ENCODE assay signal across 17 cellular contexts in the genomic region with DNA sequence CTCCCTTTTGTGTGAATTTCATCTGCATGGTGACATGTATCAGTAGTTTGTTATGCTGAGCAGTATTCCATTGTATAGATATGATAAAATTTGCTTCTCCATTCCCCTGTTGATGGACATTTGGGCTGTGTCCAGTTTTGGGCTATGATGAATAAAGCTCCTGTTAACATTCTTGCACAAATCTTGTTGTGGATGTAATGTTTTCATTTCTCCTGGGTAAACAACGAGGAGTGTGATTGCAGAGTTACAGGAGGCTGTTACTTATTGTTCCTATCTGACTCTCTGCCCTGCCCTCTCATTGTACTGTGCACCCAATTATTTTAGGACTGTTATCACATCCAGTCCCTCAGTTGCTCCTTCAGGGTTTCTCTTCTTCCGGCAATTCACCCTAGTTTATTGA. TPM values are rescaled to one million over a fixed set of nuclear protein-coding genes. Genes with fewer than 3 reads are reported as not detected.
A peak's percentile ranks its signal among the peaks of the same experiment; 100 is the strongest.
DNase-seq lines count a peak whose midpoint lies in the region; ATAC-seq and TF ChIP-seq lines count a peak whose summit lies in the region.
"Had no signal": no experiment of that assay in that cellular context is flagged by ENCODE, and none has a peak within 500 bp of the region (broad histone marks: within the 10 kb centered on the region; RNA-seq: fewer than 3 reads in every experiment).

No MANE protein-coding gene starts in this region.

- H3K27ac ChIP-seq in HEK293 (ENCODE audit: extremely low read depth, low read depth, low read length) (no peak overlapping the region), VCaP (peak overlapping the region; percentile 13), osteoblast (ENCODE audit: low read depth, low read length) (peak overlapping the region; percentile 72)
- H3K27ac ChIP-seq: lower lobe of right lung, parathyroid adenoma had no signal

- no peaks in the 10 kb centered on the region for H3K9me3 ChIP-seq in HEK293 (ENCODE audit: control insufficient read depth, insufficient read depth, low read depth, low read length)
- no peaks in the 10 kb centered on the region for H3K9me3 ChIP-seq in osteoblast (ENCODE audit: low read depth, low read length)
- H3K9me3 ChIP-seq: lower lobe of right lung had no signal

- TF ChIP-seq CTCF in HEK293 (tag by site-specific recombination; IDR thresholded peaks at IDR 0.05) (no peak), VCaP (conservative IDR thresholded peaks at IDR 0.05) (no peak), osteoblast (IDR thresholded peaks at IDR 0.05; ENCODE audit: extremely low read depth, low read depth, low read length) (no peak)

- intact Hi-C loops in left ventricle myocardium superior (cut with micrococcal nuclease): no loop called here

- no peaks in the 10 kb centered on the region for H3K27me3 ChIP-seq in osteoblast (ENCODE audit: insufficient read depth, low read length)

- no peak overlapping the region for H3K4me3 ChIP-seq in HEK293 (ENCODE audit: low read depth, low read length)
- no peak overlapping the region for H3K4me3 ChIP-seq in osteoblast (ENCODE audit: insufficient read depth, low read length)
- H3K4me3 ChIP-seq: GM23338, lower lobe of right lung had no signal

- H3K4me2 ChIP-seq in osteoblast (ENCODE audit: insufficient read depth, low read length): no peak overlapping the region
- H3K4me2 ChIP-seq: GM23338 had no signal

- H3K4me1 ChIP-seq in HEK293 (ENCODE audit: control insufficient read depth, insufficient read depth, low read length) (peaks cover 25% of the 10 kb centered on the region), osteoblast (ENCODE audit: insufficient read depth, low read length) (peaks cover 67% of the 10 kb centered on the region)
- H3K4me1 ChIP-seq: parathyroid adenoma had no signal

- DNase-seq in left ventricle myocardium superior: no peak
- no peak for DNase-seq in osteoblast (ENCODE audit: insufficient read length, low spot score, missing footprints)
- no peak for DNase-seq in NOMO-1 treated with dmso at 0.1 percent for 144 hours (lab: John Stamatoyannopoulos, UW; ENCODE audit: unreplicated experiment)
- DNase-seq: activated CD4-positive, CD25-positive, alpha-beta regulatory T cell treated with anti-CD3 and anti-CD28 coated beads, Interleukin-2, amount 50 U/mL, for 72 hours; activated naive CD8-positive, alpha-beta T cell treated with anti-CD3 and anti-CD28 coated beads for 36 hours; AML-193; erythroblast; lower lobe of right lung; OCI-M1; stimulated activated CD4-positive, alpha-beta T cell treated with anti-CD3 and anti-CD28 coated beads, Interleukin-2, amount 100 ng/mL, for 24 hours had no signal

- peaks cover 99% of the 10 kb centered on the region for H3K79me2 ChIP-seq in osteoblast (ENCODE audit: insufficient read depth, low read length)

- peaks cover 66% of the 10 kb centered on the region for H4K20me1 ChIP-seq in osteoblast (ENCODE audit: insufficient read depth, low read length)

- POLR2A ChIA-PET in HEK293 (lab: Yijun Ruan, JAX): no interaction called here

- CTCF ChIA-PET in HEK293 (lab: Yijun Ruan, JAX): interaction anchor here (0.5 to 2.2 kb wide), 4 partner anchors 14 to 27 kb away, joined by 3 to 18 read pairs (median 4); no protein-coding TSS in a partner anchor

- ATAC-seq in left ventricle myocardium superior: peak; percentile 50
- no peak for ATAC-seq in GM18861 (IDR thresholded peaks at IDR 0.05; ENCODE audit: unreplicated experiment)
- no peak for ATAC-seq in HG02938 (IDR thresholded peaks at IDR 0.05; ENCODE audit: unreplicated experiment)
- ATAC-seq in GM18502 (IDR thresholded peaks at IDR 0.05; ENCODE audit: poor library complexity, unreplicated experiment): no peak
- ATAC-seq: GM23338 had no signal

- no peak overlapping the region for H2AFZ ChIP-seq in osteoblast (ENCODE audit: low read length)
- H2AFZ ChIP-seq: GM23338, parathyroid adenoma had no signal

- no peaks in the 10 kb centered on the region for H3K36me3 ChIP-seq in HEK293 (ENCODE audit: control insufficient read depth in 2 of 2, insufficient read depth in 1 of 2, low read length in 2 of 2)
- no peaks in the 10 kb centered on the region for H3K36me3 ChIP-seq in osteoblast (ENCODE audit: insufficient read depth, low read length)
- H3K36me3 ChIP-seq: lower lobe of right lung had no signal

TF ChIP-seq in HEK293, 187 proteins besides CTCF, POLR2A, EP300 and RAD21:
- no peak for TF ChIP-seq ZNF555 (tag by site-specific recombination; conservative IDR thresholded peaks at IDR 0.05)
- 0 out of 2 replicates have a peak, but pooled peaks have one; percentile 20 for TF ChIP-seq ZBTB17 (tag by site-specific recombination; IDR thresholded peaks at IDR 0.05)
- TF ChIP-seq ZNF248 (tag by site-specific recombination; IDR thresholded peaks at IDR 0.05): no peak
- TF ChIP-seq ZNF549 (tag by site-specific recombination; IDR thresholded peaks at IDR 0.05): no peak
- TF ChIP-seq, protein P1, sequence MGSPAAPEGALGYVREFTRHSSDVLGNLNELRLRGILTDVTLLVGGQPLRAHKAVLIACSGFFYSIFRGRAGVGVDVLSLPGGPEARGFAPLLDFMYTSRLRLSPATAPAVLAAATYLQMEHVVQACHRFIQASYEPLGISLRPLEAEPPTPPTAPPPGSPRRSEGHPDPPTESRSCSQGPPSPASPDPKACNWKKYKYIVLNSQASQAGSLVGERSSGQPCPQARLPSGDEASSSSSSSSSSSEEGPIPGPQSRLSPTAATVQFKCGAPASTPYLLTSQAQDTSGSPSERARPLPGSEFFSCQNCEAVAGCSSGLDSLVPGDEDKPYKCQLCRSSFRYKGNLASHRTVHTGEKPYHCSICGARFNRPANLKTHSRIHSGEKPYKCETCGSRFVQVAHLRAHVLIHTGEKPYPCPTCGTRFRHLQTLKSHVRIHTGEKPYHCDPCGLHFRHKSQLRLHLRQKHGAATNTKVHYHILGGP (tag by site-specific recombination; IDR thresholded peaks at IDR 0.05): no peak
- TF ChIP-seq, protein P2, sequence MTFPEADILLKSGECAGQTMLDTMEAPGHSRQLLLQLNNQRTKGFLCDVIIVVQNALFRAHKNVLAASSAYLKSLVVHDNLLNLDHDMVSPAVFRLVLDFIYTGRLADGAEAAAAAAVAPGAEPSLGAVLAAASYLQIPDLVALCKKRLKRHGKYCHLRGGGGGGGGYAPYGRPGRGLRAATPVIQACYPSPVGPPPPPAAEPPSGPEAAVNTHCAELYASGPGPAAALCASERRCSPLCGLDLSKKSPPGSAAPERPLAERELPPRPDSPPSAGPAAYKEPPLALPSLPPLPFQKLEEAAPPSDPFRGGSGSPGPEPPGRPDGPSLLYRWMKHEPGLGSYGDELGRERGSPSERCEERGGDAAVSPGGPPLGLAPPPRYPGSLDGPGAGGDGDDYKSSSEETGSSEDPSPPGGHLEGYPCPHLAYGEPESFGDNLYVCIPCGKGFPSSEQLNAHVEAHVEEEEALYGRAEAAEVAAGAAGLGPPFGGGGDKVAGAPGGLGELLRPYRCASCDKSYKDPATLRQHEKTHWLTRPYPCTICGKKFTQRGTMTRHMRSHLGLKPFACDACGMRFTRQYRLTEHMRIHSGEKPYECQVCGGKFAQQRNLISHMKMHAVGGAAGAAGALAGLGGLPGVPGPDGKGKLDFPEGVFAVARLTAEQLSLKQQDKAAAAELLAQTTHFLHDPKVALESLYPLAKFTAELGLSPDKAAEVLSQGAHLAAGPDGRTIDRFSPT (tag by site-specific recombination; IDR thresholded peaks at IDR 0.05): no peak
- TF ChIP-seq MZF1 (tag by site-specific recombination; IDR thresholded peaks at IDR 0.05; ENCODE audit: borderline replicate concordance): peak; percentile 64; the same call in 1 of the 2 replicates
- TF ChIP-seq ZNF660 (tag by site-specific recombination; IDR thresholded peaks at IDR 0.05): no peak
- TF ChIP-seq REPIN1 (tag by site-specific recombination; IDR thresholded peaks at IDR 0.05; ENCODE audit: low read depth): no peak
- TF ChIP-seq, protein P3, sequence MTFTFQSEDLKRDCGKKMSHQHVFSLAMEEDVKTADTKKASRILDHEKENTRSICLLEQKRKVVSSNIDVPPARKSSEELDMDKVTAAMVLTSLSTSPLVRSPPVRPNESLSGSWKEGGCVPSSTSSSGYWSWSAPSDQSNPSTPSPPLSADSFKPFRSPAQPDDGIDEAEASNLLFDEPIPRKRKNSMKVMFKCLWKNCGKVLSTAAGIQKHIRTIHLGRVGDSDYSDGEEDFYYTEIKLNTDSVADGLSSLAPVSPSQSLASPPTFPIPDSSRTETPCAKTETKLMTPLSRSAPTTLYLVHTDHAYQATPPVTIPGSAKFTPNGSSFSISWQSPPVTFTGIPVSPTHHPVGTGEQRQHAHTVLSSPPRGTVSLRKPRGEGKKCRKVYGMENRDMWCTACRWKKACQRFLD (tag by site-specific recombination; IDR thresholded peaks at IDR 0.05): no peak
- no peak for TF ChIP-seq ZEB2 (tag by site-specific recombination; IDR thresholded peaks at IDR 0.05)

RNA-seq across cellular contexts. Expression of a gene that starts 24.2 kb away (rescaled TPM):
- 228 TPM for total RNA-seq in left ventricle myocardium superior
- 38.0 and 40.1 TPM in 2 replicates for total RNA-seq in osteoblast
